ENCODE assay signal across 18 cellular contexts in the genomic region with DNA sequence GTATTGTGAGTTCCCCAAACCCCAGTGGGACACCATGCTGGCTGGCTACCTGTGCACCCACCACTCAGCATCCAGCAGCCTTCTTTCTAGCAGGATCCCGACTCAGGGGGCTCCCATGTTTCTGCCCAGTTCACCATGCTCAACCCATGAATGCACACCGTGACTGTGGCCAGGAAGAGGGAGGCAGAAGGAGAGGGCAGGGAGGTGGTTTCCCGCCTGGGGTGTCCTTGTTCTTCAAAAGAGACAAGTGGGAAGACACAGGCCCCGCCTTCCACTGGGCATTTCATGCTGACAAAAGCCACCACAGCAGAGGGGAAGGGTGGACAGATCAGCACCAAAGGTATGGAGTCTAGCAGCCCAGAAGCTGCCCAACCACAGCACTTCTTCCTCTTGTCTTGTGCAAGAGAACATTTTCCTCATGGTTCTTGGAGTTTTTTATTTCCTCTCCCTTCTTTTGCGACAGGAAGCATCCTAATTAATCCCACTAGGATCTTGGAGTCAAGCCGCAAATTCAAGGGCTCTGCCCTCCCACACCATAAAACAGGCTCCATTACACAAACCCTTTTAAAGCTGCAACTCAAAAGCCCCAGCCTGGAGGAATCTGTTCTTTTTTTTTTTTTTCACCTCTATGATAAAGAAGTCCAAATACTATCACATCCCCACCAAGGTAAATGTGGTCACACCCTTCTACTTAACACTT. TPM values are rescaled to one million over a fixed set of nuclear protein-coding genes. Genes with fewer than 3 reads are reported as not detected.
A peak's percentile ranks its signal among the peaks of the same experiment; 100 is the strongest.
DNase-seq lines count a peak whose midpoint lies in the region; ATAC-seq and TF ChIP-seq lines count a peak whose summit lies in the region.
"Had no signal": no experiment of that assay in that cellular context is flagged by ENCODE, and none has a peak within 500 bp of the region (broad histone marks: within the 10 kb centered on the region; RNA-seq: fewer than 3 reads in every experiment).

No MANE protein-coding gene starts in this region.

- ATAC-seq in RWPE2 (ENCODE audit: low read depth) = no peak
- no peak for ATAC-seq in stimulated activated naive B cell treated with anti-CD40 and anti-IgM and Interleukin-4, amounts not matched to agents 10 μg/mL and 1 μg/mL and 100 μg/mL, for 72 hours (replicated peaks)
- no peak for ATAC-seq in GM18868 (IDR thresholded peaks at IDR 0.05; ENCODE audit: unreplicated experiment)

- no peak overlapping the region for H3K9ac ChIP-seq in colonic mucosa (ENCODE audit: low read depth in 2 of 2, low read length in 2 of 2)

- no peaks in the 10 kb centered on the region for H3K9me3 Mint-ChIP-seq in stimulated activated naive B cell treated with anti-CD40 and anti-IgM and Interleukin-4, amounts not matched to agents 10 μg/mL and 1 μg/mL and 100 μg/mL, for 72 hours
- H3K9me3 Mint-ChIP-seq: CD4-positive, alpha-beta T cell had no signal

- H3K27ac ChIP-seq in RWPE2 (ENCODE audit: poor library complexity, severe bottlenecking) = no peak overlapping the region
- H3K27ac ChIP-seq in colonic mucosa = no peak overlapping the region
- H3K27ac ChIP-seq: C4-2B had no signal

- H3K4me3 Mint-ChIP-seq in stimulated activated naive B cell treated with anti-CD40 and anti-IgM and Interleukin-4, amounts not matched to agents 10 μg/mL and 1 μg/mL and 100 μg/mL, for 72 hours = no peak overlapping the region
- H3K4me3 Mint-ChIP-seq: CD4-positive, alpha-beta T cell had no signal

- H3K27ac Mint-ChIP-seq in stimulated activated naive B cell treated with anti-CD40 and anti-IgM and Interleukin-4, amounts not matched to agents 10 μg/mL and 1 μg/mL and 100 μg/mL, for 72 hours = peak overlapping the region; percentile 60
- H3K27ac Mint-ChIP-seq: CD4-positive, alpha-beta T cell had no signal

- peaks cover 10 to 19% of the 10 kb centered on the region in 2 donors for H3K4me1 Mint-ChIP-seq in stimulated activated naive B cell treated with anti-CD40 and anti-IgM and Interleukin-4, amounts not matched to agents 10 μg/mL and 1 μg/mL and 100 μg/mL, for 72 hours

- no peaks in the 10 kb centered on the region for H3K27me3 Mint-ChIP-seq in stimulated activated naive B cell treated with anti-CD40 and anti-IgM and Interleukin-4, amounts not matched to agents 10 μg/mL and 1 μg/mL and 100 μg/mL, for 72 hours
- H3K27me3 Mint-ChIP-seq: CD4-positive, alpha-beta T cell had no signal

- H3K36me3 Mint-ChIP-seq in stimulated activated naive B cell treated with anti-CD40 and anti-IgM and Interleukin-4, amounts not matched to agents 10 μg/mL and 1 μg/mL and 100 μg/mL, for 72 hours = peaks cover 41 to 54% of the 10 kb centered on the region in 2 donors

- H3K36me3 ChIP-seq in RWPE2 (ENCODE audit: low read depth) = peaks cover 59% of the 10 kb centered on the region
- peaks cover 21% of the 10 kb centered on the region for H3K36me3 ChIP-seq in colonic mucosa

- H3K4me1 ChIP-seq in RWPE2 (ENCODE audit: insufficient read depth, poor library complexity, severe bottlenecking) (no peaks in the 10 kb centered on the region), colonic mucosa (no peaks in the 10 kb centered on the region)

- intact Hi-C loops in colonic mucosa (cut with DNase I) = no loop called here

- DNase-seq in RWPE2 (ENCODE audit: low spot score) (peak; percentile 79), colonic mucosa (peak; percentile 13), left kidney (ENCODE audit: low read depth, low spot score) (peak; percentile 37), superior temporal gyrus (ENCODE audit: extremely low spot score) (no peak)
- DNase-seq in stimulated activated naive B cell treated with anti-CD40 and anti-IgM and Interleukin-4, amounts not matched to agents 10 μg/mL and 1 μg/mL and 100 μg/mL, for 72 hours = no peak
- no peak for DNase-seq in activated T-cell treated with anti-CD3 and anti-CD28 coated beads, Interleukin-2, amount 50 U/mL, for 1 hour
- DNase-seq: ACHN; AML-193; CD4-positive, alpha-beta T cell; DMS153; DMS79; GDM1; GOT3; H7 had no signal

- no peaks in the 10 kb centered on the region for H3K9me3 ChIP-seq in RWPE2 (ENCODE audit: severe bottlenecking)
- H3K9me3 ChIP-seq in colonic mucosa = no peaks in the 10 kb centered on the region

- TF ChIP-seq CTCF in RWPE2 (IDR thresholded peaks at IDR 0.05; ENCODE audit: poor library complexity, severe bottlenecking) (no peak), colonic mucosa (IDR thresholded peaks at IDR 0.05) (no peak)

- no peak overlapping the region for H3K4me3 ChIP-seq in RWPE2 (ENCODE audit: severe bottlenecking)
- H3K4me3 ChIP-seq in colonic mucosa = no peak overlapping the region

- H3K27me3 ChIP-seq in RWPE2 (ENCODE audit: insufficient read depth, poor library complexity, severe bottlenecking) (no peaks in the 10 kb centered on the region), colonic mucosa (no peaks in the 10 kb centered on the region)

RNA-seq across cellular contexts. Expression of a gene that starts 13.5 kb away (rescaled TPM):
- total RNA-seq in colonic mucosa = not detected
- total RNA-seq: CD4-positive, alpha-beta T cell; Daoy; H7; HT-29 had no signal

Comparison
In these comparisons a context has a peak if more than half of its experiments do, and no peak if none do; other contexts are left out.
1. DNase-seq: peak in RWPE2 (single experiment), colonic mucosa (single experiment) and left kidney (single experiment); none in stimulated activated naive B cell treated with anti-CD40 and anti-IgM and Interleukin-4, amounts not matched to agents 10 μg/mL and 1 μg/mL and 100 μg/mL, for 72 hours (single experiment), activated T-cell treated with anti-CD3 and anti-CD28 coated beads, Interleukin-2, amount 50 U/mL, for 1 hour (single experiment) and superior temporal gyrus (single experiment).